In genomic region chr22:48077699-48078098, GRCh38 we compare ENCODE assay signal across 1 cellular context.
A peak's percentile ranks its signal among the peaks of the same experiment; 100 is the strongest.
TF ChIP-seq lines count a peak whose summit lies in the region.

No MANE protein-coding gene starts in this region.

TF ChIP-seq in HEK293, 187 proteins besides CTCF, POLR2A, EP300 and RAD21 (continued from another document):
- peak; percentile 58 for TF ChIP-seq ZSCAN4 (tag by site-specific recombination; IDR thresholded peaks at IDR 0.05)
